In genomic region chr2:160628811-160629210, GRCh38 we compare ENCODE assay signal across 19 cellular contexts.
DNase-seq lines count a peak whose midpoint lies in the region; ATAC-seq, FAIRE-seq and TF ChIP-seq lines count a peak whose summit lies in the region.
"Had no signal": no experiment of that assay in that cellular context is flagged by ENCODE, and none has a peak within 500 bp of the region (broad histone marks: within the 10 kb centered on the region; RNA-seq: fewer than 3 reads in every experiment).

No MANE protein-coding gene starts in this region.

- no peaks in the 10 kb centered on the region for H3K4me1 Mint-ChIP-seq in stimulated activated naive CD8-positive, alpha-beta T cell treated with anti-CD3 and anti-CD28 coated beads, Interleukin-15, amount 100 ng/mL, for 72 hours

- no peaks in the 10 kb centered on the region for H3K9me1 ChIP-seq in keratinocyte (ENCODE audit: control insufficient read depth, extremely low read depth, insufficient read depth, low read length)

- no peak overlapping the region for H3K27ac Mint-ChIP-seq in stimulated activated naive CD8-positive, alpha-beta T cell treated with anti-CD3 and anti-CD28 coated beads, Interleukin-15, amount 100 ng/mL, for 72 hours

- H3K4me3 ChIP-seq in bronchial epithelial cell (ENCODE audit: low read depth, low read length) (no peak overlapping the region), keratinocyte (ENCODE audit: control insufficient read depth in 2 of 3, extremely low read depth in 1 of 3, insufficient read depth in 2 of 3, low read depth in 1 of 3, low read length in 3 of 3) (no peak overlapping the region), stomach (no peak overlapping the region)
- H3K4me3 ChIP-seq: A549, GM12878, MG63 had no signal

- no peak for DNase-seq in stimulated activated naive CD8-positive, alpha-beta T cell treated with anti-CD3 and anti-CD28 coated beads, Interleukin-15, amount 100 ng/mL, for 72 hours
- DNase-seq in stimulated activated naive CD8-positive, alpha-beta T cell treated with anti-CD3 and anti-CD28 coated beads, Interleukin-15, Interleukin-2, amounts not matched to agents 100 U/mL and 50 U/mL, for 24 hours, result no peak
- peak; percentile 63 for DNase-seq in bronchial epithelial cell (ENCODE audit: low read depth)
- DNase-seq in keratinocyte (ENCODE audit: low read depth, low spot score), result no peak
- no peak for DNase-seq in GM10248 (ENCODE audit: extremely low spot score)
- no peak for DNase-seq in stomach
- DNase-seq: BE2C, EL, H7, Kasumi-1, MG63, NCI-H1694 treated with DMSO at 0.1 percent for 48 hours, NCI-H446 treated with DMSO at 0.1 percent for 48 hours, NCI-H526 treated with DMSO at 0.1 percent for 48 hours, PC-3 had no signal

- H3K9me3 ChIP-seq in keratinocyte (ENCODE audit: control insufficient read depth, low read depth, low read length) (no peaks in the 10 kb centered on the region), stomach (no peaks in the 10 kb centered on the region)
- H3K9me3 ChIP-seq: BE2C, MG63 had no signal

- no peak overlapping the region for H3K9ac ChIP-seq in keratinocyte (ENCODE audit: control insufficient read depth, extremely low read depth, insufficient read depth, low read length)

- POLR2A ChIA-PET in GM10248 (lab: Yijun Ruan, JAX), result no interaction called here

- H3K36me3 ChIP-seq in bronchial epithelial cell (ENCODE audit: control insufficient read depth, insufficient read depth, low read length) (no peaks in the 10 kb centered on the region), keratinocyte (ENCODE audit: control insufficient read depth in 2 of 2, extremely low read depth in 1 of 2, insufficient read depth in 2 of 2, low read length in 2 of 2) (no peaks in the 10 kb centered on the region), stomach (no peaks in the 10 kb centered on the region)
- H3K36me3 ChIP-seq: BE2C, MG63 had no signal

- no peaks in the 10 kb centered on the region for H3K27me3 Mint-ChIP-seq in stimulated activated naive CD8-positive, alpha-beta T cell treated with anti-CD3 and anti-CD28 coated beads, Interleukin-15, amount 100 ng/mL, for 72 hours

- ATAC-seq in stimulated activated naive CD8-positive, alpha-beta T cell treated with anti-CD3 and anti-CD28 coated beads, Interleukin-15, amount 100 ng/mL, for 72 hours, result peak; percentile 64
- no peak for ATAC-seq in stimulated activated naive CD8-positive, alpha-beta T cell treated with anti-CD3 and anti-CD28 coated beads, Interleukin-15, Interleukin-2, amounts not matched to agents 100 U/mL and 50 U/mL, for 24 hours
- ATAC-seq in GM21381 (IDR thresholded peaks at IDR 0.05; ENCODE audit: unreplicated experiment), result no peak
- ATAC-seq: A549, GM12878, PC-3 had no signal

- CTCF ChIA-PET in GM10248 (lab: Yijun Ruan, JAX), result interaction anchor here (1.1 kb wide), 1 partner anchor 16 kb away, joined by 4 read pairs; no protein-coding TSS in a partner anchor

- TF ChIP-seq CTCF in bronchial epithelial cell (IDR thresholded peaks at IDR 0.05; ENCODE audit: insufficient read depth, low read length, severe bottlenecking) (no peak), keratinocyte (optimal IDR thresholded peaks at IDR 0.05 in 1 of 3, IDR thresholded peaks at IDR 0.05 in 1 of 3, conservative IDR thresholded peaks at IDR 0.05 in 1 of 3; ENCODE audit: extremely low read depth in 1 of 3, insufficient read depth in 2 of 3, low read length in 3 of 3) (peak in 1 of 3 experiments; percentile 7), GM10248 (IDR thresholded peaks at IDR 0.05; ENCODE audit: control extremely low read depth, extremely low read depth, low read depth, missing control alignments) (no peak), stomach (IDR thresholded peaks at IDR 0.05) (no peak)

- peaks cover 7% of the 10 kb centered on the region for H3K4me1 ChIP-seq in keratinocyte (ENCODE audit: control insufficient read depth, extremely low read depth, insufficient read depth, low read length)
- H3K4me1 ChIP-seq in stomach, result peaks cover 0 to 10% (median 2%) of the 10 kb centered on the region in 4 donors
- H3K4me1 ChIP-seq: A549 had no signal

- no peaks in the 10 kb centered on the region for H3K79me2 ChIP-seq in keratinocyte (ENCODE audit: control insufficient read depth, insufficient read depth, low read length)

- TF ChIP-seq POLR2A in stomach (IDR thresholded peaks at IDR 0.05), result no peak

- FAIRE-seq in bronchial epithelial cell (lab: Jason Lieb, UNC) (no peak), keratinocyte (lab: Jason Lieb, UNC) (peak; percentile 92)
- FAIRE-seq: A549, GM12878, GM18507 had no signal

- intact Hi-C loops in stomach (cut with DNase I; ENCODE audit: low total_unique reads), result no loop called here

- H4K20me1 ChIP-seq in keratinocyte (ENCODE audit: control insufficient read depth, extremely low read depth, insufficient read depth, low read length), result no peaks in the 10 kb centered on the region

- H3K4me3 Mint-ChIP-seq in stimulated activated naive CD8-positive, alpha-beta T cell treated with anti-CD3 and anti-CD28 coated beads, Interleukin-15, amount 100 ng/mL, for 72 hours, result no peak overlapping the region

- H2AFZ ChIP-seq in keratinocyte (ENCODE audit: control insufficient read depth, low read length), result no peak overlapping the region

- dilution Hi-C loops in keratinocyte (cut with MboI; ENCODE audit: extremely low pct_ligation_motif_present, low sequenced_read_pairs), result no loop called here

- H3K9me3 Mint-ChIP-seq in stimulated activated naive CD8-positive, alpha-beta T cell treated with anti-CD3 and anti-CD28 coated beads, Interleukin-15, amount 100 ng/mL, for 72 hours, result peaks cover 6 to 12% of the 10 kb centered on the region in 2 donors

- no peak for TF ChIP-seq EP300 in stomach (IDR thresholded peaks at IDR 0.05)

- no peak overlapping the region for H3K27ac ChIP-seq in keratinocyte (ENCODE audit: control insufficient read depth, insufficient read depth, low read length)
- no peak overlapping the region for H3K27ac ChIP-seq in stomach
- H3K27ac ChIP-seq: A549 had no signal

- H3K4me2 ChIP-seq in keratinocyte (ENCODE audit: control insufficient read depth, extremely low read depth, insufficient read depth, low read depth, low read length), result peak overlapping the region; percentile 13
- H3K4me2 ChIP-seq: A549 had no signal

- H3K27me3 ChIP-seq in bronchial epithelial cell (ENCODE audit: control insufficient read depth, insufficient read depth, low read length) (no peaks in the 10 kb centered on the region), keratinocyte (ENCODE audit: control insufficient read depth, extremely low read depth, insufficient read depth, low read length) (no peaks in the 10 kb centered on the region), stomach (no peaks in the 10 kb centered on the region)
- H3K27me3 ChIP-seq: BE2C, MG63 had no signal

- WGBS in stomach, 5 donors, result 79 to 93% (median 87%) methylated on average over 3 of the region's 3 CpGs
